Comparison of ENCODE assay signal across 8 cellular contexts in genomic region chr1:3910769-3911520, GRCh38. TPM values are rescaled to one million over a fixed set of nuclear protein-coding genes. Genes with fewer than 3 reads are reported as not detected.
DNase-seq lines count a peak whose midpoint lies in the region; TF ChIP-seq lines count a peak whose summit lies in the region.

No MANE protein-coding gene starts in this region.

- H3K36me3 Mint-ChIP-seq in glutamatergic neuron (ENCODE audit: unreplicated experiment) = no peaks in the 10 kb centered on the region

- H3K36me3 ChIP-seq in HUES64 (ENCODE audit: insufficient read depth, low read length) = no peaks in the 10 kb centered on the region

- intact Hi-C loops in posterior cingulate gyrus (cut with DNase I) = no loop called here

- peaks cover 4% of the 10 kb centered on the region for H3K4me1 Mint-ChIP-seq in glutamatergic neuron (ENCODE audit: low read depth, unreplicated experiment)

- H3K9me3 ChIP-seq in HUES64 (ENCODE audit: insufficient read depth, low read depth, low read length) = no peaks in the 10 kb centered on the region

- H3K27ac ChIP-seq in HUES64 (ENCODE audit: low read depth, low read length) = no peak overlapping the region

- peak overlapping the region; percentile 27; the same call in 1 of the 2 replicates for H3K4me3 ChIP-seq in HUES64 (ENCODE audit: low read length)

- H3K4me3 Mint-ChIP-seq in glutamatergic neuron (ENCODE audit: unreplicated experiment) = no peak overlapping the region

- no peak overlapping the region for H3K27ac Mint-ChIP-seq in glutamatergic neuron (ENCODE audit: unreplicated experiment)

- DNase-seq in G401 (ENCODE audit: low spot score) (peak; percentile 56), RPMI7951 (ENCODE audit: low read depth) (peak; percentile 19), glutamatergic neuron (peak; percentile 86), posterior cingulate gyrus (peak; percentile 51 to 96 (median 80)), ureter (ENCODE audit: low spot score) (peak; percentile 81), HCEC 1CT (no peak)
- peak; percentile 91 for DNase-seq in activated effector memory CD4-positive, alpha-beta T cell treated with anti-CD3 and anti-CD28 coated beads, Interleukin-2, amount 50 U/mL, for 16 hours

- in situ Hi-C loops in G401 (cut with HindIII; ENCODE audit: low sequenced_read_pairs) = no loop called here

- no peak overlapping the region for H3K9ac ChIP-seq in HUES64 (ENCODE audit: low read depth, low read length)

- H3K27me3 Mint-ChIP-seq in glutamatergic neuron (ENCODE audit: unreplicated experiment) = peaks cover 3% of the 10 kb centered on the region

- TF ChIP-seq CTCF in glutamatergic neuron (IDR thresholded peaks at IDR 0.05; ENCODE audit: partially characterized antibody, unreplicated experiment) = peak; percentile 80

- H3K4me1 ChIP-seq in HUES64 (ENCODE audit: insufficient read depth, low read length) = peaks cover 9% of the 10 kb centered on the region

- H3K27me3 ChIP-seq in HUES64 (ENCODE audit: insufficient read depth, low read length) = no peaks in the 10 kb centered on the region

- peaks cover 4% of the 10 kb centered on the region for H3K9me3 Mint-ChIP-seq in glutamatergic neuron (ENCODE audit: unreplicated experiment)

- 13% methylated on average over 33 of the region's 33 CpGs for WGBS in HUES64

RNA-seq across cellular contexts. Expression of gene C1orf174, which starts 10.9 kb away (rescaled TPM):
- 40.4 and 59.1 TPM in 2 replicates for total RNA-seq in G401 (2014; rRNA removed; shearing (Covaris generic))
- polyA plus RNA-seq in HUES64 (2013, experiment 1 of 2) = 32.0 TPM
- 34.2 TPM for polyA plus RNA-seq in HUES64 (2013, experiment 2 of 2)
- total RNA-seq in RPMI7951 (2014; rRNA removed; shearing (Covaris generic)) = 45.2 and 55.0 TPM in 2 replicates
- total RNA-seq in glutamatergic neuron (ENCODE audit: unreplicated experiment) = 16.9 TPM
- 23.2 TPM for total RNA-seq in ureter

RNA-seq across cellular contexts. Expression of gene DFFB, which starts 53.7 kb away (rescaled TPM):
- total RNA-seq in G401 (2014; rRNA removed; shearing (Covaris generic)) = 7.6 and 10.0 TPM in 2 replicates
- polyA plus RNA-seq in HUES64 (2013, experiment 1 of 2) = 4.5 TPM
- 5.8 TPM for polyA plus RNA-seq in HUES64 (2013, experiment 2 of 2)
- total RNA-seq in RPMI7951 (2014; rRNA removed; shearing (Covaris generic)) = 4.4 and 9.4 TPM in 2 replicates
- total RNA-seq in glutamatergic neuron (ENCODE audit: unreplicated experiment) (16.4 TPM), ureter (6.1 TPM)

RNA-seq across cellular contexts. Expression of gene CEP104, which starts 53.9 kb away (rescaled TPM):
- total RNA-seq in G401 (2014; rRNA removed; shearing (Covaris generic)) = 6.0 and 17.5 TPM in 2 replicates
- 15.1 TPM for polyA plus RNA-seq in HUES64 (2013, experiment 1 of 2)
- polyA plus RNA-seq in HUES64 (2013, experiment 2 of 2) = 14.8 TPM
- total RNA-seq in RPMI7951 (2014; rRNA removed; shearing (Covaris generic)) = 11.5 and 32.6 TPM in 2 replicates
- total RNA-seq in glutamatergic neuron (ENCODE audit: unreplicated experiment) = 102 TPM
- total RNA-seq in ureter = 50.2 TPM
